In the genomic region with DNA sequence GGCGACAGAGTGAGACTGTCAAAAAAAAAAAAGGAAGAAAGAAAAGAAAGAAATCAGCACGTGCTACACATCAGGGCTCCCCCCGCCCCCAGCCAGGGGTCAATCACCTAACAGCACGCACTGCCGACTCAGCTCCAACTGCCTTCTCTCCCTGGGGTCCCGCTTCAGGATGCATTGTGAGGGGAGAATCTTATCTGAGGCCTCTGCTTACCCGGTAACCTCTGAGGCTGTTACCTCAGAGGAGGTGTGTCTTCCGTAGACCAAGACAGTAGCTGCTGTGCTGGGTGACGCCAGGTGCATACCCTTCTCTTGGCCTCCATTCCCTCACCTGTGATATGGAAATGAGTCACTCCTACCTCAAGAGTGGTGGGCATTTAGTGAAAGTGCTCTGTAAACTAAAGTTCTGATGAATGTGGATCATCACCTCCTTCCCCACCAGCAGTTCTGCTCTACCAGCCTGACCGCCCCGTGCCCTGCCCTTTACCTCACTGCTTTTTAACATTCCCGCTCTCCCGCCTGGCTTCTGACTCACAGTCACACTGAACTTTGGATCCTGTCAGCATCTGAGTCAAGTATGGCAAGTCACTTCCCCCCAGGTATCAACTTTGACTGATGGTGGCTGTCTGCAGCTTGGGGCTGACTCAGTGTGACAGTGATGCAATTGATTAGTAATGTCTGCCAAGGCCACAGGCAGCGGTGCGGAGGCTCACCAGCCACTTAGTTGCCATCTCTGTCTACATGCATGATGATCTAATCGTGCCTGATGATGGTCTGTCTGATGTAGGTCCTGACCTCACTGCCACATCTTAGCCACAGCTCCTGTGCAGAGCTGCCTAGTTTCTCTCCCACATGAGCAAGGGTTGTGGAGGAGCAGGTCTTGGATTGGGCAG, we compare ENCODE assay signal across 1 cellular context.
TF ChIP-seq lines count a peak whose summit lies in the region.

No MANE protein-coding gene starts in this region.

TF ChIP-seq in HepG2, 621 proteins besides CTCF, POLR2A, EP300 and RAD21 (continued from another document and continues in another):
- TF ChIP-seq, protein P1, sequence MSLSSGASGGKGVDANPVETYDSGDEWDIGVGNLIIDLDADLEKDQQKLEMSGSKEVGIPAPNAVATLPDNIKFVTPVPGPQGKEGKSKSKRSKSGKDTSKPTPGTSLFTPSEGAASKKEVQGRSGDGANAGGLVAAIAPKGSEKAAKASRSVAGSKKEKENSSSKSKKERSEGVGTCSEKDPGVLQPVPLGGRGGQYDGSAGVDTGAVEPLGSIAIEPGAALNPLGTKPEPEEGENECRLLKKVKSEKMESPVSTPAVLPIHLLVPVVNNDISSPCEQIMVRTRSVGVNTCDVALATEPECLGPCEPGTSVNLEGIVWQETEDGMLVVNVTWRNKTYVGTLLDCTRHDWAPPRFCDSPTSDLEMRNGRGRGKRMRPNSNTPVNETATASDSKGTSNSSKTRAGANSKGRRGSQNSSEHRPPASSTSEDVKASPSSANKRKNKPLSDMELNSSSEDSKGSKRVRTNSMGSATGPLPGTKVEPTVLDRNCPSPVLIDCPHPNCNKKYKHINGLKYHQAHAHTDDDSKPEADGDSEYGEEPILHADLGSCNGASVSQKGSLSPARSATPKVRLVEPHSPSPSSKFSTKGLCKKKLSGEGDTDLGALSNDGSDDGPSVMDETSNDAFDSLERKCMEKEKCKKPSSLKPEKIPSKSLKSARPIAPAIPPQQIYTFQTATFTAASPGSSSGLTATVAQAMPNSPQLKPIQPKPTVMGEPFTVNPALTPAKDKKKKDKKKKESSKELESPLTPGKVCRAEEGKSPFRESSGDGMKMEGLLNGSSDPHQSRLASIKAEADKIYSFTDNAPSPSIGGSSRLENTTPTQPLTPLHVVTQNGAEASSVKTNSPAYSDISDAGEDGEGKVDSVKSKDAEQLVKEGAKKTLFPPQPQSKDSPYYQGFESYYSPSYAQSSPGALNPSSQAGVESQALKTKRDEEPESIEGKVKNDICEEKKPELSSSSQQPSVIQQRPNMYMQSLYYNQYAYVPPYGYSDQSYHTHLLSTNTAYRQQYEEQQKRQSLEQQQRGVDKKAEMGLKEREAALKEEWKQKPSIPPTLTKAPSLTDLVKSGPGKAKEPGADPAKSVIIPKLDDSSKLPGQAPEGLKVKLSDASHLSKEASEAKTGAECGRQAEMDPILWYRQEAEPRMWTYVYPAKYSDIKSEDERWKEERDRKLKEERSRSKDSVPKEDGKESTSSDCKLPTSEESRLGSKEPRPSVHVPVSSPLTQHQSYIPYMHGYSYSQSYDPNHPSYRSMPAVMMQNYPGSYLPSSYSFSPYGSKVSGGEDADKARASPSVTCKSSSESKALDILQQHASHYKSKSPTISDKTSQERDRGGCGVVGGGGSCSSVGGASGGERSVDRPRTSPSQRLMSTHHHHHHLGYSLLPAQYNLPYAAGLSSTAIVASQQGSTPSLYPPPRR (CRISPR knock-in tag; IDR thresholded peaks at IDR 0.05; ENCODE audit: borderline replicate concordance): peak; percentile 67; the same call in 1 of the 2 replicates
- peak; percentile 90 for TF ChIP-seq RNF2 (conservative IDR thresholded peaks at IDR 0.05; ENCODE audit: low read depth)
- peak; percentile 89 for TF ChIP-seq ZSCAN9 (CRISPR knock-in tag; IDR thresholded peaks at IDR 0.05; ENCODE audit: borderline replicate concordance)
- TF ChIP-seq, protein P2, sequence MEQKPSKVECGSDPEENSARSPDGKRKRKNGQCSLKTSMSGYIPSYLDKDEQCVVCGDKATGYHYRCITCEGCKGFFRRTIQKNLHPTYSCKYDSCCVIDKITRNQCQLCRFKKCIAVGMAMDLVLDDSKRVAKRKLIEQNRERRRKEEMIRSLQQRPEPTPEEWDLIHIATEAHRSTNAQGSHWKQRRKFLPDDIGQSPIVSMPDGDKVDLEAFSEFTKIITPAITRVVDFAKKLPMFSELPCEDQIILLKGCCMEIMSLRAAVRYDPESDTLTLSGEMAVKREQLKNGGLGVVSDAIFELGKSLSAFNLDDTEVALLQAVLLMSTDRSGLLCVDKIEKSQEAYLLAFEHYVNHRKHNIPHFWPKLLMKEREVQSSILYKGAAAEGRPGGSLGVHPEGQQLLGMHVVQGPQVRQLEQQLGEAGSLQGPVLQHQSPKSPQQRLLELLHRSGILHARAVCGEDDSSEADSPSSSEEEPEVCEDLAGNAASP (CRISPR knock-in tag; IDR thresholded peaks at IDR 0.05; ENCODE audit: borderline replicate concordance): peak; percentile 65; the same call in 1 of the 2 replicates
- TF ChIP-seq, protein P3, sequence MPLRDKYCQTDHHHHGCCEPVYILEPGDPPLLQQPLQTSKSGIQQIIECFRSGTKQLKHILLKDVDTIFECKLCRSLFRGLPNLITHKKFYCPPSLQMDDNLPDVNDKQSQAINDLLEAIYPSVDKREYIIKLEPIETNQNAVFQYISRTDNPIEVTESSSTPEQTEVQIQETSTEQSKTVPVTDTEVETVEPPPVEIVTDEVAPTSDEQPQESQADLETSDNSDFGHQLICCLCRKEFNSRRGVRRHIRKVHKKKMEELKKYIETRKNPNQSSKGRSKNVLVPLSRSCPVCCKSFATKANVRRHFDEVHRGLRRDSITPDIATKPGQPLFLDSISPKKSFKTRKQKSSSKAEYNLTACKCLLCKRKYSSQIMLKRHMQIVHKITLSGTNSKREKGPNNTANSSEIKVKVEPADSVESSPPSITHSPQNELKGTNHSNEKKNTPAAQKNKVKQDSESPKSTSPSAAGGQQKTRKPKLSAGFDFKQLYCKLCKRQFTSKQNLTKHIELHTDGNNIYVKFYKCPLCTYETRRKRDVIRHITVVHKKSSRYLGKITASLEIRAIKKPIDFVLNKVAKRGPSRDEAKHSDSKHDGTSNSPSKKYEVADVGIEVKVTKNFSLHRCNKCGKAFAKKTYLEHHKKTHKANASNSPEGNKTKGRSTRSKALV (CRISPR knock-in tag; IDR thresholded peaks at IDR 0.05): peak; percentile 50; the same call in 1 of the 2 replicates
- no peak for TF ChIP-seq FOXA1 (IDR thresholded peaks at IDR 0.05)
- peak; percentile 85 for TF ChIP-seq FOXA1 (CRISPR knock-in tag; IDR thresholded peaks at IDR 0.05)
- TF ChIP-seq, protein P4, sequence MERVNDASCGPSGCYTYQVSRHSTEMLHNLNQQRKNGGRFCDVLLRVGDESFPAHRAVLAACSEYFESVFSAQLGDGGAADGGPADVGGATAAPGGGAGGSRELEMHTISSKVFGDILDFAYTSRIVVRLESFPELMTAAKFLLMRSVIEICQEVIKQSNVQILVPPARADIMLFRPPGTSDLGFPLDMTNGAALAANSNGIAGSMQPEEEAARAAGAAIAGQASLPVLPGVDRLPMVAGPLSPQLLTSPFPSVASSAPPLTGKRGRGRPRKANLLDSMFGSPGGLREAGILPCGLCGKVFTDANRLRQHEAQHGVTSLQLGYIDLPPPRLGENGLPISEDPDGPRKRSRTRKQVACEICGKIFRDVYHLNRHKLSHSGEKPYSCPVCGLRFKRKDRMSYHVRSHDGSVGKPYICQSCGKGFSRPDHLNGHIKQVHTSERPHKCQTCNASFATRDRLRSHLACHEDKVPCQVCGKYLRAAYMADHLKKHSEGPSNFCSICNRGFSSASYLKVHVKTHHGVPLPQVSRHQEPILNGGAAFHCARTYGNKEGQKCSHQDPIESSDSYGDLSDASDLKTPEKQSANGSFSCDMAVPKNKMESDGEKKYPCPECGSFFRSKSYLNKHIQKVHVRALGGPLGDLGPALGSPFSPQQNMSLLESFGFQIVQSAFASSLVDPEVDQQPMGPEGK (CRISPR knock-in tag; IDR thresholded peaks at IDR 0.05): peak; percentile 90
- peak; percentile 100 for TF ChIP-seq XRCC5 (optimal IDR thresholded peaks at IDR 0.05; ENCODE audit: low read length)
- TF ChIP-seq, protein P5, sequence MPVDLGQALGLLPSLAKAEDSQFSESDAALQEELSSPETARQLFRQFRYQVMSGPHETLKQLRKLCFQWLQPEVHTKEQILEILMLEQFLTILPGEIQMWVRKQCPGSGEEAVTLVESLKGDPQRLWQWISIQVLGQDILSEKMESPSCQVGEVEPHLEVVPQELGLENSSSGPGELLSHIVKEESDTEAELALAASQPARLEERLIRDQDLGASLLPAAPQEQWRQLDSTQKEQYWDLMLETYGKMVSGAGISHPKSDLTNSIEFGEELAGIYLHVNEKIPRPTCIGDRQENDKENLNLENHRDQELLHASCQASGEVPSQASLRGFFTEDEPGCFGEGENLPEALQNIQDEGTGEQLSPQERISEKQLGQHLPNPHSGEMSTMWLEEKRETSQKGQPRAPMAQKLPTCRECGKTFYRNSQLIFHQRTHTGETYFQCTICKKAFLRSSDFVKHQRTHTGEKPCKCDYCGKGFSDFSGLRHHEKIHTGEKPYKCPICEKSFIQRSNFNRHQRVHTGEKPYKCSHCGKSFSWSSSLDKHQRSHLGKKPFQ (CRISPR knock-in tag; IDR thresholded peaks at IDR 0.05; ENCODE audit: insufficient replicate concordance): peak; percentile 49
- TF ChIP-seq REPIN1 (CRISPR knock-in tag; IDR thresholded peaks at IDR 0.05; ENCODE audit: borderline replicate concordance, low read depth): peak; percentile 94; the same call in 1 of the 2 replicates
- TF ChIP-seq ONECUT2 (CRISPR knock-in tag; IDR thresholded peaks at IDR 0.05): peak; percentile 47; the same call in 1 of the 2 replicates
- TF ChIP-seq, protein P6, sequence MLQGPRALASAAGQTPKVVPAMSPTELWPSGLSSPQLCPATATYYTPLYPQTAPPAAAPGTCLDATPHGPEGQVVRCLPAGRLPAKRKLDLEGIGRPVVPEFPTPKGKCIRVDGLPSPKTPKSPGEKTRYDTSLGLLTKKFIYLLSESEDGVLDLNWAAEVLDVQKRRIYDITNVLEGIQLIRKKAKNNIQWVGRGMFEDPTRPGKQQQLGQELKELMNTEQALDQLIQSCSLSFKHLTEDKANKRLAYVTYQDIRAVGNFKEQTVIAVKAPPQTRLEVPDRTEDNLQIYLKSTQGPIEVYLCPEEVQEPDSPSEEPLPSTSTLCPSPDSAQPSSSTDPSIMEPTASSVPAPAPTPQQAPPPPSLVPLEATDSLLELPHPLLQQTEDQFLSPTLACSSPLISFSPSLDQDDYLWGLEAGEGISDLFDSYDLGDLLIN (CRISPR knock-in tag; IDR thresholded peaks at IDR 0.05; ENCODE audit: borderline replicate concordance): peak; percentile 76; the same call in 1 of the 2 replicates
- TF ChIP-seq ZNF292 (CRISPR knock-in tag; IDR thresholded peaks at IDR 0.05; ENCODE audit: borderline replicate concordance, low read depth): peak; percentile 99; the same call in 1 of the 2 replicates
- TF ChIP-seq ETV5 (CRISPR knock-in tag; IDR thresholded peaks at IDR 0.05; ENCODE audit: borderline replicate concordance): peak; percentile 89
- TF ChIP-seq TOPORS (CRISPR knock-in tag; IDR thresholded peaks at IDR 0.05): 0 out of 2 replicates have a peak, but pooled peaks have one; percentile 29
- TF ChIP-seq MAF1 (CRISPR knock-in tag; IDR thresholded peaks at IDR 0.05; ENCODE audit: borderline replicate concordance): no peak
- TF ChIP-seq, protein P7, sequence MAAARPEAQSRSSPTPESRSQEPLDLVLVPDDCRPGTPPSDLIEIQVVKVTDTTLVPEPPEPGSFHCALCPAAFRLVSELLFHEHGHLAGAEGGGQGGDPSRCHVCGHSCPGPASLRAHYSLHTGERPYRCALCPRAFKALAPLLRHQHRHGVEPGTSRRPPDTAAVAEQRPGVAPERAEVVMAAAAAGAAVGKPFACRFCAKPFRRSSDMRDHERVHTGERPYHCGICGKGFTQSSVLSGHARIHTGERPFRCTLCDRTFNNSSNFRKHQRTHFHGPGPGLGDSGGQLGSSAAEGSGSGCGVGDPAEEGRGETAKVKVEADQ (CRISPR knock-in tag; IDR thresholded peaks at IDR 0.05; ENCODE audit: borderline replicate concordance): no peak
- peak; percentile 94 for TF ChIP-seq SALL2 (CRISPR knock-in tag; IDR thresholded peaks at IDR 0.05)
- peak; percentile 72 to 74; a peak in 2 of 4 replicates for TF ChIP-seq NR2F1 (CRISPR knock-in tag; IDR thresholded peaks at IDR 0.05)
- TF ChIP-seq POGZ (CRISPR knock-in tag; IDR thresholded peaks at IDR 0.05): peak; percentile 85
- peak; percentile 90 for TF ChIP-seq JARID2 (CRISPR knock-in tag; IDR thresholded peaks at IDR 0.05; ENCODE audit: insufficient replicate concordance)
- TF ChIP-seq ZSCAN31 (CRISPR knock-in tag; IDR thresholded peaks at IDR 0.05; ENCODE audit: low read depth): no peak; the same call in 1 of the 2 replicates
- TF ChIP-seq, protein P8, sequence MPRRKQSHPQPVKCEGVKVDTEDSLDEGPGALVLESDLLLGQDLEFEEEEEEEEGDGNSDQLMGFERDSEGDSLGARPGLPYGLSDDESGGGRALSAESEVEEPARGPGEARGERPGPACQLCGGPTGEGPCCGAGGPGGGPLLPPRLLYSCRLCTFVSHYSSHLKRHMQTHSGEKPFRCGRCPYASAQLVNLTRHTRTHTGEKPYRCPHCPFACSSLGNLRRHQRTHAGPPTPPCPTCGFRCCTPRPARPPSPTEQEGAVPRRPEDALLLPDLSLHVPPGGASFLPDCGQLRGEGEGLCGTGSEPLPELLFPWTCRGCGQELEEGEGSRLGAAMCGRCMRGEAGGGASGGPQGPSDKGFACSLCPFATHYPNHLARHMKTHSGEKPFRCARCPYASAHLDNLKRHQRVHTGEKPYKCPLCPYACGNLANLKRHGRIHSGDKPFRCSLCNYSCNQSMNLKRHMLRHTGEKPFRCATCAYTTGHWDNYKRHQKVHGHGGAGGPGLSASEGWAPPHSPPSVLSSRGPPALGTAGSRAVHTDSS (CRISPR knock-in tag; conservative IDR thresholded peaks at IDR 0.05): no peak
- TF ChIP-seq, protein P9, sequence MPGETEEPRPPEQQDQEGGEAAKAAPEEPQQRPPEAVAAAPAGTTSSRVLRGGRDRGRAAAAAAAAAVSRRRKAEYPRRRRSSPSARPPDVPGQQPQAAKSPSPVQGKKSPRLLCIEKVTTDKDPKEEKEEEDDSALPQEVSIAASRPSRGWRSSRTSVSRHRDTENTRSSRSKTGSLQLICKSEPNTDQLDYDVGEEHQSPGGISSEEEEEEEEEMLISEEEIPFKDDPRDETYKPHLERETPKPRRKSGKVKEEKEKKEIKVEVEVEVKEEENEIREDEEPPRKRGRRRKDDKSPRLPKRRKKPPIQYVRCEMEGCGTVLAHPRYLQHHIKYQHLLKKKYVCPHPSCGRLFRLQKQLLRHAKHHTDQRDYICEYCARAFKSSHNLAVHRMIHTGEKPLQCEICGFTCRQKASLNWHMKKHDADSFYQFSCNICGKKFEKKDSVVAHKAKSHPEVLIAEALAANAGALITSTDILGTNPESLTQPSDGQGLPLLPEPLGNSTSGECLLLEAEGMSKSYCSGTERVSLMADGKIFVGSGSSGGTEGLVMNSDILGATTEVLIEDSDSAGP (CRISPR knock-in tag; IDR thresholded peaks at IDR 0.05; ENCODE audit: borderline replicate concordance): peak; percentile 91
- TF ChIP-seq SRSF4 (IDR thresholded peaks at IDR 0.05; ENCODE audit: low read depth, low read length, poor library complexity, severe bottlenecking): no peak
- TF ChIP-seq SAFB2 (CRISPR knock-in tag; IDR thresholded peaks at IDR 0.05; ENCODE audit: borderline replicate concordance, low read depth): peak; percentile 52; the same call in 1 of the 2 replicates
- TF ChIP-seq ZNF562 (CRISPR knock-in tag; IDR thresholded peaks at IDR 0.05; ENCODE audit: borderline replicate concordance): no peak
- peak; percentile 88; the same call in 1 of the 2 replicates for TF ChIP-seq SPEN (CRISPR knock-in tag; IDR thresholded peaks at IDR 0.05; ENCODE audit: low read depth)
- no peak for TF ChIP-seq DNMT1 (CRISPR knock-in tag; IDR thresholded peaks at IDR 0.05)
- TF ChIP-seq, protein P10, sequence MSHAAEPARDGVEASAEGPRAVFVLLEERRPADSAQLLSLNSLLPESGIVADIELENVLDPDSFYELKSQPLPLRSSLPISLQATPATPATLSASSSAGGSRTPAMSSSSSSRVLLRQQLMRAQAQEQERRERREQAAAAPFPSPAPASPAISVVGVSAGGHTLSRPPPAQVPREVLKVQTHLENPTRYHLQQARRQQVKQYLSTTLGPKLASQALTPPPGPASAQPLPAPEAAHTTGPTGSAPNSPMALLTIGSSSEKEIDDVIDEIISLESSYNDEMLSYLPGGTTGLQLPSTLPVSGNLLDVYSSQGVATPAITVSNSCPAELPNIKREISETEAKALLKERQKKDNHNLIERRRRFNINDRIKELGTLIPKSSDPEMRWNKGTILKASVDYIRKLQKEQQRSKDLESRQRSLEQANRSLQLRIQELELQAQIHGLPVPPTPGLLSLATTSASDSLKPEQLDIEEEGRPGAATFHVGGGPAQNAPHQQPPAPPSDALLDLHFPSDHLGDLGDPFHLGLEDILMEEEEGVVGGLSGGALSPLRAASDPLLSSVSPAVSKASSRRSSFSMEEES (CRISPR knock-in tag; IDR thresholded peaks at IDR 0.05): peak; percentile 91
- peak; percentile 54; the same call in 1 of the 2 replicates for TF ChIP-seq ZNF713 (CRISPR knock-in tag; IDR thresholded peaks at IDR 0.05)
